ENCODE assay signal across 8 cellular contexts in the genomic region with DNA sequence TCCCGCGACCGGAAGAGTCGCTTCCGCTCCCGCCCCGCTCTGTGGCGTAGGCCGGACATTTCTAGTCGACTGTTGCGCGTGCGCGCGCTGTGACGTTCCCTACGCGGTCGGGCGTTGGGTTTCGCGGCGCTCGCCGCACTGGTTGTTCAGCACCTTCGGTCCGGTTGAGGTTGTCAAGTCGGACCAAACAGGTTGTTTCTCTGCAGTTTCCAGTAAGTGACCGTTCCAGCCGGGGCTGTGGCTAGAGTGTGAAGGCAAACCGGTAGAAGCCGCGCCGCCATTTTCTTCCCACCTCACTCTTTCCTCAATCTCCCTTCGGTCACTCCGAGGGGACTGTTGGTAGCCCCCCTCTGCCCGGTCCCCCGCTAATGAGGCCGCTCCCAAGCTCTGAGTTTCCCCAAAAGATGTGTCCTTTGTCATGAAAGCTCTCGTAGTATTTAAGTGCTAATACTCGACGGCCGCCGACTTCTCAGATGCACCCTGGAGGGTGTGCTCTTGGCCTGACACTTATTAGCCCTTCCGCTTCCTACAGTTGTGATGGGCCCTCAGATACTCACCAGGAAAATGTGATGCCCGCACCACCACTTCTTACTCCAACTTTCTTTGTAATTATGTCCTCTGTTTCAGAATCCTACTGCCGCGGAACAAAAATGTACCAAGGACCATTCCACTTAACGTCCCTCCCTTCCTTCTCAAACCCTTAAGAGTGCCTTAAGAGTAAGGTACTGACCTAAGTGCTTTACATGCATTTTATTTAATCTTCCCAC. TPM values are rescaled to one million over a fixed set of nuclear protein-coding genes. Genes with fewer than 3 reads are reported as not detected.
DNase-seq lines count a peak whose midpoint lies in the region; ATAC-seq and TF ChIP-seq lines count a peak whose summit lies in the region.

No MANE protein-coding gene starts in this region.

- in situ Hi-C loops in Caki2 (cut with HindIII; ENCODE audit: low pct_unique_long_range_greater_than_20kb, low sequenced_read_pairs) = no loop called here

- no peaks in the 10 kb centered on the region for H3K9me3 ChIP-seq in OCI-LY3 (ENCODE audit: insufficient read depth, low read length)

- H3K4me3 ChIP-seq in OCI-LY3 (ENCODE audit: low read length) (peak overlapping the region; percentile 80), epithelial cell of esophagus (ENCODE audit: low read length) (peak overlapping the region; percentile 85)

- ATAC-seq in GM21367 (IDR thresholded peaks at IDR 0.05; ENCODE audit: unreplicated experiment) = peak; percentile 93

- H3K27me3 ChIP-seq in OCI-LY3 (ENCODE audit: low read depth, low read length) = no peaks in the 10 kb centered on the region

- TF ChIP-seq CTCF in OCI-LY3 (IDR thresholded peaks at IDR 0.05; ENCODE audit: low read depth, low read length) = peak; percentile 27; the same call in 1 of the 2 replicates
- TF ChIP-seq CTCF in epithelial cell of esophagus (IDR thresholded peaks at IDR 0.05; ENCODE audit: insufficient read depth, low read depth, low read length, missing control alignments) = no peak

- H2AFZ ChIP-seq in OCI-LY3 (ENCODE audit: low read depth, low read length) = peak overlapping the region; percentile 42

- no peaks in the 10 kb centered on the region for H4K20me1 ChIP-seq in OCI-LY3 (ENCODE audit: insufficient read depth, low read length)

- DNase-seq in Caki2 (ENCODE audit: low read depth) (peak; percentile 83), HT-29 (ENCODE audit: low spot score) (peak; percentile 95), activated T-cell treated with anti-CD3 and anti-CD28 coated beads for 24 hours (ENCODE audit: low read depth) (peak; percentile 74), epithelial cell of esophagus (ENCODE audit: low read depth) (peak; percentile 89), middle frontal gyrus (ENCODE audit: extremely low spot score, low spot score) (peak; percentile 95)
- peak; percentile 79 to 82 for DNase-seq in stimulated activated CD8-positive, alpha-beta memory T cell treated with anti-CD3 and anti-CD28 coated beads, Interleukin-15, amount 100 ng/mL, for 48 hours (ENCODE audit: low read depth in 2 of 2)

- peaks cover 6% of the 10 kb centered on the region for H3K79me2 ChIP-seq in OCI-LY3 (ENCODE audit: low read length)

- H3K4me1 ChIP-seq in OCI-LY3 (ENCODE audit: low read length) = peaks cover 14% of the 10 kb centered on the region

- H3K9ac ChIP-seq in OCI-LY3 (ENCODE audit: low read length) = peak overlapping the region; percentile 83

- peaks cover 8% of the 10 kb centered on the region for H3K36me3 ChIP-seq in OCI-LY3 (replicated peaks; ENCODE audit: low read depth, low read length)

- H3K27ac ChIP-seq in OCI-LY3 (ENCODE audit: low read length) = peak overlapping the region; percentile 63

- peak overlapping the region; percentile 86 for H3K4me2 ChIP-seq in OCI-LY3 (ENCODE audit: low read length)

RNA-seq across cellular contexts. Expression of gene TRAF5, which starts 56.3 kb away (rescaled TPM):
- total RNA-seq in Caki2 (2014; rRNA removed; shearing (Covaris generic); ENCODE audit: low replicate concordance) = 3.2 and 6.2 TPM in 2 replicates
- total RNA-seq in HT-29 (2014; rRNA removed; shearing (Covaris generic)) = 9.4 and 10.5 TPM in 2 replicates

Comparison
In these comparisons a context has a peak if more than half of its experiments do, and no peak if none do; other contexts are left out.
1. Peak in every context shown above with its lines: DNase-seq, ATAC-seq, H3K4me3 ChIP-seq and H3K27ac ChIP-seq.